ENCODE assay signal across 19 cellular contexts in genomic region chr9:18129809-18130334, GRCh38.
"Had no signal": no experiment of that assay in that cellular context is flagged by ENCODE, and none has a peak within 500 bp of the region (broad histone marks: within the 10 kb centered on the region; RNA-seq: fewer than 3 reads in every experiment).

No MANE protein-coding gene starts in this region.

- H3K9me3 ChIP-seq: esophagus squamous epithelium, heart right ventricle, left ventricle myocardium inferior, lower lobe of right lung, neutrophil, right atrium auricular region, stomach, thyroid gland had no signal

- H3K36me3 ChIP-seq: esophagus squamous epithelium, heart right ventricle, left ventricle myocardium inferior, lower lobe of right lung, neutrophil, right atrium auricular region, stomach, thyroid gland had no signal

- H3K4me3 ChIP-seq: esophagus squamous epithelium, heart right ventricle, left ventricle myocardium inferior, lower lobe of right lung, right atrium auricular region, stomach, thyroid gland had no signal

- H3K27me3 ChIP-seq: esophagus squamous epithelium, heart right ventricle, neutrophil, right atrium auricular region, stomach, thyroid gland had no signal

- H3K27ac ChIP-seq: epithelial cell of prostate, esophagus squamous epithelium, heart right ventricle, left ventricle myocardium inferior, lower lobe of right lung, neutrophil, right atrium auricular region, stomach, thyroid gland had no signal

- DNase-seq: effector memory CD4-positive, alpha-beta T cell; esophagus squamous epithelium; foreskin fibroblast; heart right ventricle; hypothalamus; kidney; left cardiac atrium; left ventricle myocardium inferior; lower lobe of right lung; naive thymus-derived CD4-positive, alpha-beta T cell; nephron progenitor cell; small intestine; stimulated activated CD4-positive, alpha-beta T cell treated with anti-CD3 and anti-CD28 coated beads, Interleukin-12 subunit alpha, Interleukin-12 subunit beta, amount 100 ng/mL, for 4 hours; stimulated activated naive CD4-positive, alpha-beta T cell; stomach; thyroid gland had no signal

- ATAC-seq: heart right ventricle; left cardiac atrium; lower lobe of right lung; naive thymus-derived CD4-positive, alpha-beta T cell had no signal

- H3K4me1 ChIP-seq: esophagus squamous epithelium, heart right ventricle, left ventricle myocardium inferior, lower lobe of right lung, right atrium auricular region, thyroid gland had no signal
